Comparison of ENCODE assay signal across 1 cellular context in the genomic region with DNA sequence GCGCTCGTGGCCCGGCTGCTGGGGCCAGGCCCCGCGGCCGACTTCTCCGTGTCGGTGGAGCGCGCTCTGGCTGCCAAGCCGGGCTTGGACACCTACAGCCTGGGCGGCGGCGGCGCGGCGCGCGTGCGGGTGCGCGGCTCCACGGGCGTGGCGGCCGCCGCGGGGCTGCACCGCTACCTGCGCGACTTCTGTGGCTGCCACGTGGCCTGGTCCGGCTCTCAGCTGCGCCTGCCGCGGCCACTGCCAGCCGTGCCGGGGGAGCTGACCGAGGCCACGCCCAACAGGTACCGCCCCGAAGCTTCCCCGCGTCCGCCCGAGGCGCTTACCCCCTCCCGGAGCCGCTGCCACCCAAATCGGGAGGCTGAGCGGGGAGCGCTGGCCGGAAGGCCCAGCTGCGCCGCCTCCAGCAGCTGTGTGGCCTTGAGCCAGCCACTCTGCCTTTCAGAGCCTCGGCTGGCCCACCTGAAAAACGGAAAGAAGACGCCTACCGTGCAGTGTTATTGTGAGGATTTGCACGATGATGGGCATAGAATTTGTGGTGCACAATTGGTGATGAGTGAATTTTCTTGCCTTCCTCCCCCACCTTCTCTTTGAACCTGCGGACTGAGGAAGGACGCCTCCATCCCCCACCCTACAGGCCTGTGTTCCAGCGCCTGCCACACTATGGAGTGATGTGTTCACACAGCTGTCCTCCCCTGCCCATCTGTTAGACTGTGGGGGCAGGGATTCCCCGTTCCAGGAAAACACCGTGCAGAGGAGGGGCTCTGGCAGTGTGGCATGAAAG.
TF ChIP-seq lines count a peak whose summit lies in the region.

No MANE protein-coding gene starts in this region.

TF ChIP-seq in HEK293, 187 proteins besides CTCF, POLR2A, EP300 and RAD21 (continued from another document):
- TF ChIP-seq ZEB2 (tag by site-specific recombination; IDR thresholded peaks at IDR 0.05) (peak; percentile 88), ZFHX2 (tag by site-specific recombination; conservative IDR thresholded peaks at IDR 0.05) (peak; percentile 66), ZFP41 (tag by site-specific recombination; IDR thresholded peaks at IDR 0.05; ENCODE audit: borderline replicate concordance) (no peak), ZNF629 (tag by site-specific recombination; IDR thresholded peaks at IDR 0.05) (peak; percentile 69), KLF16 (tag by site-specific recombination; IDR thresholded peaks at IDR 0.05) (0 out of 2 replicates have a peak, but pooled peaks have one; percentile 52), ZNF398 (tag by site-specific recombination; IDR thresholded peaks at IDR 0.05) (peak; percentile 88), SP7 (tag by site-specific recombination; IDR thresholded peaks at IDR 0.05) (peak; percentile 69; the same call in 1 of the 2 replicates), ZNF18 (tag by site-specific recombination; IDR thresholded peaks at IDR 0.05) (0 out of 2 replicates have a peak, but pooled peaks have one; percentile 36), ZNF354C (tag by site-specific recombination; IDR thresholded peaks at IDR 0.05; ENCODE audit: borderline replicate concordance, low read depth) (no peak), RBAK (tag by site-specific recombination; IDR thresholded peaks at IDR 0.05) (no peak), KLF10 (tag by site-specific recombination; IDR thresholded peaks at IDR 0.05) (peak; percentile 39), ZNF449 (tag by site-specific recombination; IDR thresholded peaks at IDR 0.05) (peak; percentile 61; the same call in 1 of the 2 replicates), KLF17 (tag by site-specific recombination; IDR thresholded peaks at IDR 0.05) (peak; percentile 84), ZNF560 (tag by site-specific recombination; IDR thresholded peaks at IDR 0.05; ENCODE audit: borderline replicate concordance) (no peak), ZNF2 (tag by site-specific recombination; IDR thresholded peaks at IDR 0.05) (peak; percentile 91), ZNF768 (tag by site-specific recombination; IDR thresholded peaks at IDR 0.05) (no peak), ZNF654 (tag by site-specific recombination; IDR thresholded peaks at IDR 0.05; ENCODE audit: low read depth) (no peak), GLIS1 (tag by site-specific recombination; IDR thresholded peaks at IDR 0.05) (peak; percentile 89), ZNF335 (tag by site-specific recombination; conservative IDR thresholded peaks at IDR 0.05) (peak; percentile 53), ZBTB7A (tag by site-specific recombination; IDR thresholded peaks at IDR 0.05; ENCODE audit: low read depth) (peak; percentile 62; the same call in 1 of the 2 replicates)
- TF ChIP-seq, protein P1, sequence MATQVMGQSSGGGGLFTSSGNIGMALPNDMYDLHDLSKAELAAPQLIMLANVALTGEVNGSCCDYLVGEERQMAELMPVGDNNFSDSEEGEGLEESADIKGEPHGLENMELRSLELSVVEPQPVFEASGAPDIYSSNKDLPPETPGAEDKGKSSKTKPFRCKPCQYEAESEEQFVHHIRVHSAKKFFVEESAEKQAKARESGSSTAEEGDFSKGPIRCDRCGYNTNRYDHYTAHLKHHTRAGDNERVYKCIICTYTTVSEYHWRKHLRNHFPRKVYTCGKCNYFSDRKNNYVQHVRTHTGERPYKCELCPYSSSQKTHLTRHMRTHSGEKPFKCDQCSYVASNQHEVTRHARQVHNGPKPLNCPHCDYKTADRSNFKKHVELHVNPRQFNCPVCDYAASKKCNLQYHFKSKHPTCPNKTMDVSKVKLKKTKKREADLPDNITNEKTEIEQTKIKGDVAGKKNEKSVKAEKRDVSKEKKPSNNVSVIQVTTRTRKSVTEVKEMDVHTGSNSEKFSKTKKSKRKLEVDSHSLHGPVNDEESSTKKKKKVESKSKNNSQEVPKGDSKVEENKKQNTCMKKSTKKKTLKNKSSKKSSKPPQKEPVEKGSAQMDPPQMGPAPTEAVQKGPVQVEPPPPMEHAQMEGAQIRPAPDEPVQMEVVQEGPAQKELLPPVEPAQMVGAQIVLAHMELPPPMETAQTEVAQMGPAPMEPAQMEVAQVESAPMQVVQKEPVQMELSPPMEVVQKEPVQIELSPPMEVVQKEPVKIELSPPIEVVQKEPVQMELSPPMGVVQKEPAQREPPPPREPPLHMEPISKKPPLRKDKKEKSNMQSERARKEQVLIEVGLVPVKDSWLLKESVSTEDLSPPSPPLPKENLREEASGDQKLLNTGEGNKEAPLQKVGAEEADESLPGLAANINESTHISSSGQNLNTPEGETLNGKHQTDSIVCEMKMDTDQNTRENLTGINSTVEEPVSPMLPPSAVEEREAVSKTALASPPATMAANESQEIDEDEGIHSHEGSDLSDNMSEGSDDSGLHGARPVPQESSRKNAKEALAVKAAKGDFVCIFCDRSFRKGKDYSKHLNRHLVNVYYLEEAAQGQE (tag by site-specific recombination; IDR thresholded peaks at IDR 0.05), result no peak; the same call in 1 of the 2 replicates
TF ChIP-seq in HEK293: peak in this region for 45.
